In the genomic region with DNA sequence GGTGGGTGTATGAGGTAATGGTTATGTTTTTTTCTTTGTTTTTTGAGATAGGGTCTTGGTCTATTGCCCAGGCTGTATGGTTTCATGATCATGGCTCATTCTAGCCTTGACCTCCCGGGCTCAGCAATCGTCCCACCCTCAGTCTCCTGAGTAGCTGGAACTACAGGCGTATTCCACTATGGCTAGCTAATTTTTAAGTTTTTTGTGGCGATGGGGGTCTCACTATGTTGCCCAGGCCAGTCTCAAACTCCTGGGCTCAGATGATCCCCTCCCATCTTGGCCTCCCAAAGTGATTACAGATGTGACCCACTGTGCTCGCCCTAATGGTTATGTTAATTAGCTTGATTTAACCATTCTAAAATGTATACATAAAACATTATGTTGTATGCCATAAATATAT, we compare ENCODE assay signal across 36 cellular contexts.
"Had no signal": no experiment of that assay in that cellular context is flagged by ENCODE, and none has a peak within 500 bp of the region (broad histone marks: within the 10 kb centered on the region; RNA-seq: fewer than 3 reads in every experiment).

No MANE protein-coding gene starts in this region.

- H3K9me3 ChIP-seq: MG63 had no signal

- DNase-seq: MG63, MM.1S, MV-4-11, NCI-H1048, NCI-H1092, NCI-H1092 treated with DMSO at 0.1 percent for 48 hours, NCI-H1105, NCI-H1105 treated with DMSO at 0.1 percent for 48 hours, NCI-H1417, NCI-H1417 treated with DMSO at 0.1 percent for 48 hours, NCI-H1436, NCI-H1436 treated with DMSO at 0.1 percent for 48 hours, NCI-H146, NCI-H1694, NCI-H1694 treated with DMSO at 0.1 percent for 48 hours, NCI-H187, NCI-H187 treated with DMSO at 0.1 percent for 48 hours, NCI-H1930, NCI-H2029, NCI-H2029 treated with DMSO at 0.1 percent for 48 hours, NCI-H2081, NCI-H2081 treated with DMSO at 0.1 percent for 48 hours, NCI-H2107, NCI-H2171, NCI-H2171 treated with DMSO at 0.1 percent for 48 hours, NCI-H2227 treated with DMSO at 0.1 percent for 48 hours, NCI-H226, NCI-H345, NCI-H446, NCI-H446 treated with DMSO at 0.1 percent for 48 hours, NCI-H510A, NCI-H510A treated with DMSO at 0.1 percent for 48 hours, NCI-H524, NCI-H524 treated with DMSO at 0.1 percent for 48 hours, NCI-H526, NCI-H526 treated with DMSO at 0.1 percent for 48 hours had no signal

- H3K27me3 ChIP-seq: MG63 had no signal

- H3K4me3 ChIP-seq: MG63 had no signal
